In genomic region chr20:6909608-6910007, GRCh38 we compare ENCODE assay signal across 26 cellular contexts.
DNase-seq lines count a peak whose midpoint lies in the region; TF ChIP-seq lines count a peak whose summit lies in the region.
"Had no signal": no experiment of that assay in that cellular context is flagged by ENCODE, and none has a peak within 500 bp of the region (broad histone marks: within the 10 kb centered on the region; RNA-seq: fewer than 3 reads in every experiment).

No MANE protein-coding gene starts in this region.

- H3K9me3 ChIP-seq in MM.1S (replicated peaks; ENCODE audit: insufficient read depth, low read length) (no peaks in the 10 kb centered on the region), mammary epithelial cell (replicated peaks; ENCODE audit: insufficient read depth, low read length) (no peaks in the 10 kb centered on the region), iPS-18a (ENCODE audit: control insufficient read depth, low read depth, low read length) (no peaks in the 10 kb centered on the region), smooth muscle cell (replicated peaks; ENCODE audit: low read depth) (no peaks in the 10 kb centered on the region)
- H3K9me3 ChIP-seq: Caco-2 had no signal

- H4K20me1 ChIP-seq in MM.1S (ENCODE audit: insufficient read depth, low read length) (no peaks in the 10 kb centered on the region), mammary epithelial cell (ENCODE audit: insufficient read depth, low read length) (no peaks in the 10 kb centered on the region), smooth muscle cell (ENCODE audit: low read depth) (no peaks in the 10 kb centered on the region)

- 10% methylated on average over 3 of the region's 3 CpGs for WGBS in mammary epithelial cell (ENCODE audit: low coverage, missing lambda C conversion rate)
- 65% methylated on average over 3 of the region's 3 CpGs for WGBS in smooth muscle cell (ENCODE audit: low lambda C conversion rate)

- no peaks in the 10 kb centered on the region for H3K9me2 ChIP-seq in MM.1S (replicated peaks; ENCODE audit: insufficient read depth, low read length)

- H3K79me2 ChIP-seq in MM.1S (ENCODE audit: low read length) (no peaks in the 10 kb centered on the region), mammary epithelial cell (ENCODE audit: insufficient read depth, low read length) (no peaks in the 10 kb centered on the region), smooth muscle cell (ENCODE audit: low read depth) (no peaks in the 10 kb centered on the region)

- no peaks in the 10 kb centered on the region for H3K4me1 ChIP-seq in MM.1S (ENCODE audit: low read length)
- peaks cover 26% of the 10 kb centered on the region for H3K4me1 ChIP-seq in mammary epithelial cell (ENCODE audit: insufficient read depth, low read length)
- peaks cover 46% of the 10 kb centered on the region for H3K4me1 ChIP-seq in iPS-18a (ENCODE audit: control insufficient read depth, low read depth, low read length)
- H3K4me1 ChIP-seq in smooth muscle cell (ENCODE audit: low read depth), result peaks cover 33% of the 10 kb centered on the region
- H3K4me1 ChIP-seq: Caco-2 had no signal

- H3K9ac ChIP-seq in MM.1S (ENCODE audit: low read length) (no peak overlapping the region), mammary epithelial cell (ENCODE audit: insufficient read depth, low read length) (no peak overlapping the region), iPS-18a (ENCODE audit: low read length) (no peak overlapping the region), smooth muscle cell (ENCODE audit: low read depth) (no peak overlapping the region)
- H3K9ac ChIP-seq: GM23248 had no signal

- no peaks in the 10 kb centered on the region for H3K36me3 ChIP-seq in MM.1S (replicated peaks; ENCODE audit: insufficient read depth, low read length)
- H3K36me3 ChIP-seq in mammary epithelial cell (ENCODE audit: insufficient read depth, low read length), result no peaks in the 10 kb centered on the region
- no peaks in the 10 kb centered on the region for H3K36me3 ChIP-seq in iPS-18a (ENCODE audit: control insufficient read depth, low read depth, low read length)
- H3K36me3 ChIP-seq in smooth muscle cell (ENCODE audit: low read depth), result no peaks in the 10 kb centered on the region

- dilution Hi-C loops in mammary epithelial cell (cut with HindIII; ENCODE audit: low sequenced_read_pairs), result no loop called here

- no peaks in the 10 kb centered on the region for H3K27me3 ChIP-seq in MM.1S (replicated peaks; ENCODE audit: insufficient read depth, low read length)
- no peaks in the 10 kb centered on the region for H3K27me3 ChIP-seq in mammary epithelial cell (ENCODE audit: insufficient read depth, low read length)
- H3K27me3 ChIP-seq in iPS-18a (ENCODE audit: control insufficient read depth, insufficient read depth, low read length), result no peaks in the 10 kb centered on the region
- no peaks in the 10 kb centered on the region for H3K27me3 ChIP-seq in smooth muscle cell (ENCODE audit: low read depth)

- H3F3A ChIP-seq in MM.1S (ENCODE audit: insufficient read depth, low read length), result no peaks in the 10 kb centered on the region
- H3F3A ChIP-seq in smooth muscle cell (ENCODE audit: low read depth), result no peaks in the 10 kb centered on the region

- DNase-seq in MM.1S, result peak; percentile 31
- peak; percentile 90 for DNase-seq in mammary epithelial cell
- DNase-seq in smooth muscle cell (lab: John Stamatoyannopoulos, UW; ENCODE audit: unreplicated experiment), result no peak
- no peak for DNase-seq in NCI-H526 (lab: John Stamatoyannopoulos, UW)
- DNase-seq in effector CD4-positive, alpha-beta T cell, result no peak
- no peak for DNase-seq in middle frontal gyrus (ENCODE audit: extremely low spot score, low spot score)
- DNase-seq: C1 segment of cervical spinal cord; Caco-2; CD4-positive, alpha-beta memory T cell; DMS 273 treated with DMSO at 0.1 percent for 48 hours; DMS79; EL; GF-D8; GM23248; Kasumi-1; NCI-H1417; NCI-H1694 treated with DMSO at 0.1 percent for 48 hours; NCI-H2081; NCI-H2227 treated with DMSO at 0.1 percent for 48 hours; NCI-H69; SIG-M5; SW 1271 had no signal

- no TSS peak for BruUV-seq in mammary epithelial cell (replicated peaks; lab: Mats Ljungman, UMichigan)

- no peak overlapping the region for H3K4me3 ChIP-seq in MM.1S (ENCODE audit: low read length)
- H3K4me3 ChIP-seq in mammary epithelial cell (replicated peaks in 1 of 3; ENCODE audit: insufficient read depth in 1 of 3, low read depth in 2 of 3, low read length in 3 of 3), result no peak overlapping the region
- no peak overlapping the region for H3K4me3 ChIP-seq in iPS-18a (ENCODE audit: low read length)
- no peak overlapping the region for H3K4me3 ChIP-seq in smooth muscle cell
- H3K4me3 ChIP-seq: GM23248, K562, SK-N-MC had no signal

- H3K4me2 ChIP-seq in MM.1S (ENCODE audit: low read depth, low read length) (no peak overlapping the region), mammary epithelial cell (ENCODE audit: insufficient read depth, low read depth, low read length) (peak overlapping the region; percentile 44), smooth muscle cell (no peak overlapping the region)

- intact Hi-C loops in mammary epithelial cell (cut with micrococcal nuclease), result loop anchor here (1.0 kb wide), 2 partner anchors 16 to 84 kb away; no protein-coding TSS in a partner anchor

- H2AFZ ChIP-seq in MM.1S (ENCODE audit: low read length), result no peak overlapping the region
- H2AFZ ChIP-seq in mammary epithelial cell (ENCODE audit: low read depth, low read length), result no peak overlapping the region
- H2AFZ ChIP-seq in smooth muscle cell (ENCODE audit: low read depth), result no peak overlapping the region
- H2AFZ ChIP-seq: GM23248 had no signal

- in situ Hi-C loops in mammary epithelial cell (cut with MboI; ENCODE audit: low sequenced_read_pairs in 2 of 2), result no loop called here

- H3K27ac ChIP-seq in MM.1S (ENCODE audit: low read length) (no peak overlapping the region), mammary epithelial cell (ENCODE audit: insufficient read depth, low read depth, low read length) (peak overlapping the region; percentile 64), iPS-18a (ENCODE audit: low read length) (peak overlapping the region; percentile 25), smooth muscle cell (ENCODE audit: low read depth) (peak overlapping the region; percentile 37)
- H3K27ac ChIP-seq: GM23248, HL-60, SK-N-MC had no signal

- CTCF ChIA-PET in mammary epithelial cell (lab: Charles Lee; ENCODE audit: low non-redundant PET), result no interaction called here

- TF ChIP-seq CTCF in MM.1S (IDR thresholded peaks at IDR 0.05; ENCODE audit: low read length), result no peak
- TF ChIP-seq CTCF in mammary epithelial cell (conservative IDR thresholded peaks at IDR 0.05 in 1 of 2, IDR thresholded peaks at IDR 0.05 in 1 of 2; ENCODE audit: extremely low read depth in 1 of 2, insufficient read depth in 1 of 2, low read depth in 1 of 2, low read length in 2 of 2), result no peak
- TF ChIP-seq CTCF in smooth muscle cell (IDR thresholded peaks at IDR 0.05; ENCODE audit: borderline replicate concordance, insufficient read depth, poor library complexity, severe bottlenecking), result no peak

Comparison
In these comparisons a context has a peak if more than half of its experiments do, and no peak if none do; other contexts are left out.
1. DNase-seq: peak in MM.1S (single experiment) and mammary epithelial cell (single experiment); none in smooth muscle cell (single experiment), NCI-H526 (0 of 2), effector CD4-positive, alpha-beta T cell (single experiment) and middle frontal gyrus (single experiment).